In genomic region chr11:112790286-112790685, GRCh38 we compare ENCODE assay signal across 4 cellular contexts.
"Had no signal": no experiment of that assay in that cellular context is flagged by ENCODE, and none has a peak within 500 bp of the region (broad histone marks: within the 10 kb centered on the region; RNA-seq: fewer than 3 reads in every experiment).

No MANE protein-coding gene starts in this region.

- H3K27ac Mint-ChIP-seq: GM23338, H9 had no signal

- H3K4me3 Mint-ChIP-seq: GM23338, H9 had no signal

- ATAC-seq: GM23338 had no signal

- H3K4me2 ChIP-seq: GM23338 had no signal

- DNase-seq: H9, HCEC 1CT, IMR-90 had no signal

- H3K9me3 Mint-ChIP-seq: GM23338, H9 had no signal

- H2AFZ ChIP-seq: GM23338 had no signal

- H3K4me3 ChIP-seq: GM23338 had no signal
